ENCODE assay signal across 15 cellular contexts in the genomic region with DNA sequence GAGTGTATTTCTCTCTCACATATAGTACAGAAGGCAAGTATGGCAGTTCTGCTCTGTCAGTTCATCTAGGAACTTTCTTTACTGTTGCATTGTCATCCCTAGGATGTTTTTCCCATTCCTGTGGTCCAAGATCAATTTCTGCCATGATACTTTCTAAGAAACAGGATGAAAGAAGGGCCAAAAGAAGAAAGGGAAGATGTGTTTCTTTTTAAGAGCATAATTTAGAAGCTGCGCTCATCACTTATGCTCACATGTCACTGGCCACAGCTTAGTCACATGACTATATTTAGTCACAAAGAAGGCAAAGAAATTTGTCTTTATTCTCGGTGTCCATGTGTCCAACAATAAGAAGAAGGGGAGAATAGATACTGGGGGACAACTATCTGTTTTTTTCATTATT.
"Had no signal": no experiment of that assay in that cellular context is flagged by ENCODE, and none has a peak within 500 bp of the region (broad histone marks: within the 10 kb centered on the region; RNA-seq: fewer than 3 reads in every experiment).

No MANE protein-coding gene starts in this region.

- H3K27ac ChIP-seq: hepatocyte, suprapubic skin had no signal

- DNase-seq: activated CD4-positive, alpha-beta T cell treated with anti-CD3 and anti-CD28 coated beads, Interleukin-2, amount 50 U/mL, for 4 hours; activated CD4-positive, CD25-positive, alpha-beta regulatory T cell treated with anti-CD3 and anti-CD28 coated beads, Interleukin-2, amount 50 U/mL, for 72 hours; activated naive CD4-positive, alpha-beta T cell treated with Interleukin-2 at 50 U/mL for 16 hours; anterior cingulate cortex; cerebellar nuclear complex; effector CD8-positive, alpha-beta T cell; islet precursor cell; naive thymus-derived CD8-positive, alpha-beta T cell; right cardiac atrium; trophoblast cell had no signal

- ATAC-seq: activated T-helper 17 cell treated with anti-CD3 and anti-CD28 coated beads, Interleukin-2, amount 50 U/mL, for 72 hours; naive thymus-derived CD8-positive, alpha-beta T cell; right cardiac atrium had no signal

- H3K9me3 Mint-ChIP-seq: activated T-helper 17 cell treated with anti-CD3 and anti-CD28 coated beads, Interleukin-2, amount 50 U/mL, for 72 hours; naive thymus-derived CD8-positive, alpha-beta T cell; stimulated activated naive CD8-positive, alpha-beta T cell treated with anti-CD3 and anti-CD28 coated beads, Interleukin-15, Interleukin-2, amounts not matched to agents 100 ng/mL and 50 ng/mL, for 24 hours had no signal

- H3K27ac Mint-ChIP-seq: activated T-helper 17 cell treated with anti-CD3 and anti-CD28 coated beads, Interleukin-2, amount 50 U/mL, for 72 hours; naive thymus-derived CD8-positive, alpha-beta T cell; progenitor cell of endocrine pancreas; stimulated activated naive CD8-positive, alpha-beta T cell treated with anti-CD3 and anti-CD28 coated beads, Interleukin-15, Interleukin-2, amounts not matched to agents 100 ng/mL and 50 ng/mL, for 24 hours had no signal

- H3K4me3 ChIP-seq: hepatocyte, suprapubic skin had no signal

- H3K4me1 Mint-ChIP-seq: activated T-helper 17 cell treated with anti-CD3 and anti-CD28 coated beads, Interleukin-2, amount 50 U/mL, for 72 hours; naive thymus-derived CD8-positive, alpha-beta T cell had no signal

- H3K4me3 Mint-ChIP-seq: activated T-helper 17 cell treated with anti-CD3 and anti-CD28 coated beads, Interleukin-2, amount 50 U/mL, for 72 hours; naive thymus-derived CD8-positive, alpha-beta T cell; stimulated activated naive CD8-positive, alpha-beta T cell treated with anti-CD3 and anti-CD28 coated beads, Interleukin-15, Interleukin-2, amounts not matched to agents 100 ng/mL and 50 ng/mL, for 24 hours had no signal

- H3K36me3 Mint-ChIP-seq: naive thymus-derived CD8-positive, alpha-beta T cell had no signal

- H3K27me3 ChIP-seq: hepatocyte, suprapubic skin had no signal

- H3K4me1 ChIP-seq: suprapubic skin had no signal

- H3K9me3 ChIP-seq: suprapubic skin had no signal

- H3K36me3 ChIP-seq: suprapubic skin had no signal
